Comparison of ENCODE assay signal across 1 cellular context in the genomic region with DNA sequence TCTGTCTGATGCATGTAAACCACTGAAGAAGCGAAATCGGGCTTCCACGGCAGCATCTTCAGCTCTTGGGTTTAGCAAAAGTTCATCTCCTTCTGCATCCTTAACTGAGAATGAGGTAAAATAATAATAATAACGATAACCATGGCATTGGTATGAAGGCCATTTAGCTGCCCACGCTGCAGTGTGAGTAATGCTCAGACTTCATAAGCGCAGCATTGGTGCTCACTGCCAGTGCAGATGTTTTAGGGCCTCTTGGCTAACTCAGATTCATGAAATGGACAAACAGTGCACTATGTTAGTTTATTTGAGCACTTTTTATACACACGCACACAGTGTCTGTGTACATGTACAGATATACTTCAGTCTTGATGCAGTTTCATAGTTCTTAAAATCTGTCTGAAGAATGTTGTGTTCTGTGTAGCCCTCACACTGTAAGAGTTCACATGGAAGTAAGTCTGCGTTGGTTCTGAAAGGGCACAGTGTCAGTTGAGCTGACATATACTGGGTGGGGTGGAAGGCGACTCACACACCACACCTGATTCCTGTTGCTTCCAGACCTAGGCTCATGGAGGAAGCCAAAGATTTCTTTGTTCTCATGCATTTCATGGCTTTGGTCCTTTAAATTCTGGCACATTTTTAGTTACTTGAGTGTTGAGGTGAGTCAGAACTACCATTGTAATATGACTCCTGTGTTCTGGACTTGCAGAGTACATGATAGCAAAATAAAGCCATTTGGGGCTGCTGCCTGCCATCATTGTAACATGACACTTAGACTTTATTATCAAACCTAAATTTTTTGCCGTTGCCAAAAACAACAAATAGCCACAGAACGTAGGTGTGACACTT.
TF ChIP-seq lines count a peak whose summit lies in the region.

No MANE protein-coding gene starts in this region.

TF ChIP-seq in HEK293, 187 proteins besides CTCF, POLR2A, EP300 and RAD21 (continued from another document and continues in another):
- TF ChIP-seq ZBTB17 (tag by site-specific recombination; IDR thresholded peaks at IDR 0.05), result no peak; the same call in 1 of the 2 replicates
- TF ChIP-seq YY2 (tag by site-specific recombination; IDR thresholded peaks at IDR 0.05), result no peak
- TF ChIP-seq TSHZ1 (tag by site-specific recombination; IDR thresholded peaks at IDR 0.05; ENCODE audit: borderline replicate concordance), result no peak
- TF ChIP-seq ZNF768 (tag by site-specific recombination; IDR thresholded peaks at IDR 0.05), result no peak
- no peak for TF ChIP-seq ZNF169 (tag by site-specific recombination; IDR thresholded peaks at IDR 0.05)
- TF ChIP-seq ZBTB44 (tag by site-specific recombination; IDR thresholded peaks at IDR 0.05), result peak; percentile 48
- TF ChIP-seq SCRT1 (tag by site-specific recombination; IDR thresholded peaks at IDR 0.05; ENCODE audit: borderline replicate concordance), result no peak
- TF ChIP-seq BCL11B (tag by site-specific recombination; IDR thresholded peaks at IDR 0.05; ENCODE audit: low read depth), result no peak
- TF ChIP-seq, protein P1, sequence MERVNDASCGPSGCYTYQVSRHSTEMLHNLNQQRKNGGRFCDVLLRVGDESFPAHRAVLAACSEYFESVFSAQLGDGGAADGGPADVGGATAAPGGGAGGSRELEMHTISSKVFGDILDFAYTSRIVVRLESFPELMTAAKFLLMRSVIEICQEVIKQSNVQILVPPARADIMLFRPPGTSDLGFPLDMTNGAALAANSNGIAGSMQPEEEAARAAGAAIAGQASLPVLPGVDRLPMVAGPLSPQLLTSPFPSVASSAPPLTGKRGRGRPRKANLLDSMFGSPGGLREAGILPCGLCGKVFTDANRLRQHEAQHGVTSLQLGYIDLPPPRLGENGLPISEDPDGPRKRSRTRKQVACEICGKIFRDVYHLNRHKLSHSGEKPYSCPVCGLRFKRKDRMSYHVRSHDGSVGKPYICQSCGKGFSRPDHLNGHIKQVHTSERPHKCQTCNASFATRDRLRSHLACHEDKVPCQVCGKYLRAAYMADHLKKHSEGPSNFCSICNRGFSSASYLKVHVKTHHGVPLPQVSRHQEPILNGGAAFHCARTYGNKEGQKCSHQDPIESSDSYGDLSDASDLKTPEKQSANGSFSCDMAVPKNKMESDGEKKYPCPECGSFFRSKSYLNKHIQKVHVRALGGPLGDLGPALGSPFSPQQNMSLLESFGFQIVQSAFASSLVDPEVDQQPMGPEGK (tag by site-specific recombination; IDR thresholded peaks at IDR 0.05), result peak; percentile 22; the same call in 1 of the 2 replicates
- no peak for TF ChIP-seq ELK4 (IDR thresholded peaks at IDR 0.05; ENCODE audit: borderline replicate concordance, low read depth, low read length)
- TF ChIP-seq ZNF843 (tag by site-specific recombination; IDR thresholded peaks at IDR 0.05), result no peak
- TF ChIP-seq ZNF677 (tag by site-specific recombination; IDR thresholded peaks at IDR 0.05), result no peak
- no peak for TF ChIP-seq ZNF658 (tag by site-specific recombination; IDR thresholded peaks at IDR 0.05)
- TF ChIP-seq, protein P2, sequence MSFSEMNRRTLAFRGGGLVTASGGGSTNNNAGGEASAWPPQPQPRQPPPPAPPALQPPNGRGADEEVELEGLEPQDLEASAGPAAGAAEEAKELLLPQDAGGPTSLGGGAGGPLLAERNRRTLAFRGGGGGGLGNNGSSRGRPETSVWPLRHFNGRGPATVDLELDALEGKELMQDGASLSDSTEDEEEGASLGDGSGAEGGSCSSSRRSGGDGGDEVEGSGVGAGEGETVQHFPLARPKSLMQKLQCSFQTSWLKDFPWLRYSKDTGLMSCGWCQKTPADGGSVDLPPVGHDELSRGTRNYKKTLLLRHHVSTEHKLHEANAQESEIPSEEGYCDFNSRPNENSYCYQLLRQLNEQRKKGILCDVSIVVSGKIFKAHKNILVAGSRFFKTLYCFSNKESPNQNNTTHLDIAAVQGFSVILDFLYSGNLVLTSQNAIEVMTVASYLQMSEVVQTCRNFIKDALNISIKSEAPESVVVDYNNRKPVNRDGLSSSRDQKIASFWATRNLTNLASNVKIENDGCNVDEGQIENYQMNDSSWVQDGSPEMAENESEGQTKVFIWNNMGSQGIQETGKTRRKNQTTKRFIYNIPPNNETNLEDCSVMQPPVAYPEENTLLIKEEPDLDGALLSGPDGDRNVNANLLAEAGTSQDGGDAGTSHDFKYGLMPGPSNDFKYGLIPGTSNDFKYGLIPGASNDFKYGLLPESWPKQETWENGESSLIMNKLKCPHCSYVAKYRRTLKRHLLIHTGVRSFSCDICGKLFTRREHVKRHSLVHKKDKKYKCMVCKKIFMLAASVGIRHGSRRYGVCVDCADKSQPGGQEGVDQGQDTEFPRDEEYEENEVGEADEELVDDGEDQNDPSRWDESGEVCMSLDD (tag by site-specific recombination; IDR thresholded peaks at IDR 0.05), result no peak
- TF ChIP-seq ZFP3 (tag by site-specific recombination; IDR thresholded peaks at IDR 0.05; ENCODE audit: low read depth), result no peak
- TF ChIP-seq ZNF629 (tag by site-specific recombination; IDR thresholded peaks at IDR 0.05), result peak; percentile 48; the same call in 1 of the 2 replicates
- no peak for TF ChIP-seq ZNF138 (tag by site-specific recombination; IDR thresholded peaks at IDR 0.05; ENCODE audit: borderline replicate concordance)
- TF ChIP-seq, protein P3, sequence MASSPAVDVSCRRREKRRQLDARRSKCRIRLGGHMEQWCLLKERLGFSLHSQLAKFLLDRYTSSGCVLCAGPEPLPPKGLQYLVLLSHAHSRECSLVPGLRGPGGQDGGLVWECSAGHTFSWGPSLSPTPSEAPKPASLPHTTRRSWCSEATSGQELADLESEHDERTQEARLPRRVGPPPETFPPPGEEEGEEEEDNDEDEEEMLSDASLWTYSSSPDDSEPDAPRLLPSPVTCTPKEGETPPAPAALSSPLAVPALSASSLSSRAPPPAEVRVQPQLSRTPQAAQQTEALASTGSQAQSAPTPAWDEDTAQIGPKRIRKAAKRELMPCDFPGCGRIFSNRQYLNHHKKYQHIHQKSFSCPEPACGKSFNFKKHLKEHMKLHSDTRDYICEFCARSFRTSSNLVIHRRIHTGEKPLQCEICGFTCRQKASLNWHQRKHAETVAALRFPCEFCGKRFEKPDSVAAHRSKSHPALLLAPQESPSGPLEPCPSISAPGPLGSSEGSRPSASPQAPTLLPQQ (tag by site-specific recombination; IDR thresholded peaks at IDR 0.05), result 0 out of 2 replicates have a peak, but pooled peaks have one; percentile 37
- no peak for TF ChIP-seq ZNF48 (tag by site-specific recombination; IDR thresholded peaks at IDR 0.05)
- no peak for TF ChIP-seq ZNF10 (tag by site-specific recombination; IDR thresholded peaks at IDR 0.05)
- no peak for TF ChIP-seq ZNF354C (tag by site-specific recombination; IDR thresholded peaks at IDR 0.05; ENCODE audit: borderline replicate concordance, low read depth)
- TF ChIP-seq GLI2 (tag by site-specific recombination; IDR thresholded peaks at IDR 0.05; ENCODE audit: borderline replicate concordance, low read depth), result no peak
- no peak for TF ChIP-seq ZNF776 (tag by site-specific recombination; IDR thresholded peaks at IDR 0.05; ENCODE audit: borderline replicate concordance)
- TF ChIP-seq, protein P4, sequence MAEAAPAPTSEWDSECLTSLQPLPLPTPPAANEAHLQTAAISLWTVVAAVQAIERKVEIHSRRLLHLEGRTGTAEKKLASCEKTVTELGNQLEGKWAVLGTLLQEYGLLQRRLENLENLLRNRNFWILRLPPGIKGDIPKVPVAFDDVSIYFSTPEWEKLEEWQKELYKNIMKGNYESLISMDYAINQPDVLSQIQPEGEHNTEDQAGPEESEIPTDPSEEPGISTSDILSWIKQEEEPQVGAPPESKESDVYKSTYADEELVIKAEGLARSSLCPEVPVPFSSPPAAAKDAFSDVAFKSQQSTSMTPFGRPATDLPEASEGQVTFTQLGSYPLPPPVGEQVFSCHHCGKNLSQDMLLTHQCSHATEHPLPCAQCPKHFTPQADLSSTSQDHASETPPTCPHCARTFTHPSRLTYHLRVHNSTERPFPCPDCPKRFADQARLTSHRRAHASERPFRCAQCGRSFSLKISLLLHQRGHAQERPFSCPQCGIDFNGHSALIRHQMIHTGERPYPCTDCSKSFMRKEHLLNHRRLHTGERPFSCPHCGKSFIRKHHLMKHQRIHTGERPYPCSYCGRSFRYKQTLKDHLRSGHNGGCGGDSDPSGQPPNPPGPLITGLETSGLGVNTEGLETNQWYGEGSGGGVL (tag by site-specific recombination; IDR thresholded peaks at IDR 0.05), result no peak
- TF ChIP-seq ZNF555 (tag by site-specific recombination; conservative IDR thresholded peaks at IDR 0.05), result no peak
- TF ChIP-seq ZNF23 (tag by site-specific recombination; IDR thresholded peaks at IDR 0.05; ENCODE audit: borderline replicate concordance), result no peak
- TF ChIP-seq ZNF366 (tag by site-specific recombination; conservative IDR thresholded peaks at IDR 0.05), result peak; percentile 74
- no peak for TF ChIP-seq ZNF221 (tag by site-specific recombination; IDR thresholded peaks at IDR 0.05; ENCODE audit: borderline replicate concordance)
- TF ChIP-seq, protein P5, sequence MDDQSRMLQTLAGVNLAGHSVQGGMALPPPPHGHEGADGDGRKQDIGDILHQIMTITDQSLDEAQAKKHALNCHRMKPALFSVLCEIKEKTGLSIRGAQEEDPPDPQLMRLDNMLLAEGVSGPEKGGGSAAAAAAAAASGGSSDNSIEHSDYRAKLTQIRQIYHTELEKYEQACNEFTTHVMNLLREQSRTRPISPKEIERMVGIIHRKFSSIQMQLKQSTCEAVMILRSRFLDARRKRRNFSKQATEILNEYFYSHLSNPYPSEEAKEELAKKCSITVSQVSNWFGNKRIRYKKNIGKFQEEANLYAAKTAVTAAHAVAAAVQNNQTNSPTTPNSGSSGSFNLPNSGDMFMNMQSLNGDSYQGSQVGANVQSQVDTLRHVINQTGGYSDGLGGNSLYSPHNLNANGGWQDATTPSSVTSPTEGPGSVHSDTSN (CRISPR knock-in tag; IDR thresholded peaks at IDR 0.05), result no peak
- TF ChIP-seq, protein P6, sequence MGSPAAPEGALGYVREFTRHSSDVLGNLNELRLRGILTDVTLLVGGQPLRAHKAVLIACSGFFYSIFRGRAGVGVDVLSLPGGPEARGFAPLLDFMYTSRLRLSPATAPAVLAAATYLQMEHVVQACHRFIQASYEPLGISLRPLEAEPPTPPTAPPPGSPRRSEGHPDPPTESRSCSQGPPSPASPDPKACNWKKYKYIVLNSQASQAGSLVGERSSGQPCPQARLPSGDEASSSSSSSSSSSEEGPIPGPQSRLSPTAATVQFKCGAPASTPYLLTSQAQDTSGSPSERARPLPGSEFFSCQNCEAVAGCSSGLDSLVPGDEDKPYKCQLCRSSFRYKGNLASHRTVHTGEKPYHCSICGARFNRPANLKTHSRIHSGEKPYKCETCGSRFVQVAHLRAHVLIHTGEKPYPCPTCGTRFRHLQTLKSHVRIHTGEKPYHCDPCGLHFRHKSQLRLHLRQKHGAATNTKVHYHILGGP (tag by site-specific recombination; IDR thresholded peaks at IDR 0.05), result no peak
- TF ChIP-seq BCL11A (tag by site-specific recombination; IDR thresholded peaks at IDR 0.05; ENCODE audit: low read depth), result no peak
- no peak for TF ChIP-seq ZNF311 (tag by site-specific recombination; IDR thresholded peaks at IDR 0.05; ENCODE audit: borderline replicate concordance)
- TF ChIP-seq, protein P7, sequence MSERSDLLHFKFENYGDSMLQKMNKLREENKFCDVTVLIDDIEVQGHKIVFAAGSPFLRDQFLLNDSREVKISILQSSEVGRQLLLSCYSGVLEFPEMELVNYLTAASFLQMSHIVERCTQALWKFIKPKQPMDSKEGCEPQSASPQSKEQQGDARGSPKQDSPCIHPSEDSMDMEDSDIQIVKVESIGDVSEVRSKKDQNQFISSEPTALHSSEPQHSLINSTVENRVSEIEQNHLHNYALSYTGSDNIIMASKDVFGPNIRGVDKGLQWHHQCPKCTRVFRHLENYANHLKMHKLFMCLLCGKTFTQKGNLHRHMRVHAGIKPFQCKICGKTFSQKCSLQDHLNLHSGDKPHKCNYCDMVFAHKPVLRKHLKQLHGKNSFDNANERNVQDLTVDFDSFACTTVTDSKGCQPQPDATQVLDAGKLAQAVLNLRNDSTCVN (tag by site-specific recombination; optimal IDR thresholded peaks at IDR 0.05), result no peak
- no peak for TF ChIP-seq ZNF621 (tag by site-specific recombination; IDR thresholded peaks at IDR 0.05)
- no peak for TF ChIP-seq HOXD13 (CRISPR knock-in tag; IDR thresholded peaks at IDR 0.05; ENCODE audit: borderline replicate concordance)
- TF ChIP-seq ZNF404 (tag by site-specific recombination; IDR thresholded peaks at IDR 0.05), result no peak
- no peak for TF ChIP-seq ZNF501 (tag by site-specific recombination; IDR thresholded peaks at IDR 0.05)
